ENCODE assay signal across 8 cellular contexts in genomic region chr4:87543835-87544461, GRCh38. TPM values are rescaled to one million over a fixed set of nuclear protein-coding genes. Genes with fewer than 3 reads are reported as not detected.
DNase-seq lines count a peak whose midpoint lies in the region; ATAC-seq and TF ChIP-seq lines count a peak whose summit lies in the region.

No MANE protein-coding gene starts in this region.

- peaks cover 3 to 36% of the 10 kb centered on the region in 2 donors for H3K4me1 ChIP-seq in ascending aorta
- peaks cover 0 to 4% of the 10 kb centered on the region in 2 donors for H3K4me1 ChIP-seq in aorta (ENCODE audit: control insufficient read depth in 1 of 2, insufficient read depth in 2 of 2, low read length in 2 of 2)

- H3K36me3 ChIP-seq in ascending aorta (no peaks in the 10 kb centered on the region), aorta (ENCODE audit: control insufficient read depth in 1 of 2, insufficient read depth in 2 of 2, low read length in 1 of 2) (no peaks in the 10 kb centered on the region)

- H3K27ac ChIP-seq in ascending aorta (peak overlapping the region; percentile 52 to 79), aorta (ENCODE audit: low read depth in 1 of 2, low read length in 2 of 2) (no peak overlapping the region)

- peak; percentile 57 for TF ChIP-seq CTCF in AG09319 (IDR thresholded peaks at IDR 0.05; ENCODE audit: low read depth, low read length)
- TF ChIP-seq CTCF in ascending aorta (IDR thresholded peaks at IDR 0.05) = peak; percentile 59 to 67 (median 63)

- intact Hi-C loops in ascending aorta (cut with DNase I) (loop anchor here (2.0 to 5.0 kb wide), 4 partner anchors 78 to 295 kb away; no protein-coding TSS in a partner anchor), aorta (cut with DNase I) (loop anchor here (2.0 to 5.0 kb wide), 3 partner anchors 78 to 295 kb away; no protein-coding TSS in a partner anchor)

- peak; percentile 79 for ATAC-seq in aorta (ENCODE audit: low FRiP score)
- ATAC-seq in GM19328 (IDR thresholded peaks at IDR 0.05; ENCODE audit: unreplicated experiment) = no peak
- ATAC-seq in HG03095 (IDR thresholded peaks at IDR 0.05; ENCODE audit: unreplicated experiment) = no peak
- no peak for ATAC-seq in GM21390 (IDR thresholded peaks at IDR 0.05; ENCODE audit: unreplicated experiment)

- no peaks in the 10 kb centered on the region for H3K27me3 ChIP-seq in ascending aorta
- H3K27me3 ChIP-seq in aorta (ENCODE audit: control insufficient read depth in 1 of 2, insufficient read depth in 2 of 2, low read length in 1 of 2) = no peaks in the 10 kb centered on the region

- no peak overlapping the region for H3K4me3 ChIP-seq in ascending aorta
- no peak overlapping the region for H3K4me3 ChIP-seq in aorta (ENCODE audit: low read length in 2 of 2)

- 20 to 23% methylated on average over 3 of the region's 3 CpGs for WGBS in aorta, 2 donors

- H3K9me3 ChIP-seq in ascending aorta = no peaks in the 10 kb centered on the region
- no peaks in the 10 kb centered on the region for H3K9me3 ChIP-seq in aorta (ENCODE audit: control insufficient read depth, low read length)

- DNase-seq in AG09319 (ENCODE audit: extremely low read depth, low read depth) = peak; percentile 7
- DNase-seq in HPDE6-E6E7 (ENCODE audit: extremely low spot score) = peak; percentile 39
- no peak for DNase-seq in ascending aorta (ENCODE audit: low spot score in 2 of 2)
- DNase-seq in iris pigment epithelial cell (ENCODE audit: low read depth) = peak; percentile 72
- DNase-seq in aorta = no peak

RNA-seq across cellular contexts. Expression of gene SPARCL1, which starts 14.8 kb away (rescaled TPM):
- total RNA-seq in ascending aorta = 830 TPM
- total RNA-seq in aorta = 1,000 to 10,000 TPM; 1,343 to 1,668 TPM
- 1,000 to 10,000 TPM; 1,112 to 1,276 TPM for polyA plus RNA-seq in aorta

Comparison
In these comparisons a context has a peak if more than half of its experiments do, and no peak if none do; other contexts are left out.
1. DNase-seq: peak in AG09319 (single experiment), HPDE6-E6E7 (single experiment) and iris pigment epithelial cell (single experiment); none in ascending aorta (0 of 2) and aorta (0 of 2).
2. H3K27ac ChIP-seq: peak in ascending aorta (2 of 2); none in aorta (0 of 2).